26 cellular contexts compared by ENCODE assay signal in the genomic region with DNA sequence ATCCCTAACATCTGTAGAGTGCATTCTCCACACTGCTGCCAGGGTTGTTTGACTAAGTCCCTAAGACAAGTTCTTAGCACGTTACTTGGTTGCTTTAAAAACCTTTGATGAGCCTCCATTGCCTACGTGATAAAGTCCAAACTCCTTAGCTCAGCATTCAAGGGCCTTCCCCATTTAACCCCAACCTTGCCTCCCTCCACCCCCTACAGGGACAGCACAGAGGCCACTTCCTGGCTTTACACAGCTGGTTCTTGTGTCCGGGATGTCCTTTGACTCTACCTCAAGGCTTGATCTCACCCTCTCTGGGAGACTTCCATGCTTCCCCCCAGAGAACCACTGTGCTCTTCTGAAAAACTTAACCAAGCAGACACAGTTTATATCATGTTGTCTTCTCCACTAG. TPM values are rescaled to one million over a fixed set of nuclear protein-coding genes. Genes with fewer than 3 reads are reported as not detected.
DNase-seq lines count a peak whose midpoint lies in the region; ATAC-seq and TF ChIP-seq lines count a peak whose summit lies in the region.
"Had no signal": no experiment of that assay in that cellular context is flagged by ENCODE, and none has a peak within 500 bp of the region (broad histone marks: within the 10 kb centered on the region; RNA-seq: fewer than 3 reads in every experiment).

No MANE protein-coding gene starts in this region.

- no peak overlapping the region for H3K4me3 Mint-ChIP-seq in stimulated activated memory B cell treated with anti-CD40 and anti-IgM and Interleukin-4, amounts not matched to agents 10 μg/mL and 1 μg/mL and 100 μg/mL, for 72 hours
- H3K4me3 Mint-ChIP-seq: activated T-cell treated with anti-CD3 and anti-CD28 coated beads, Interleukin-2, amount 50 U/mL, for 24 hours; naive thymus-derived CD8-positive, alpha-beta T cell had no signal

- H3K36me3 ChIP-seq in HUES64 (ENCODE audit: insufficient read depth, low read length), result no peaks in the 10 kb centered on the region
- H3K36me3 ChIP-seq in hepatocyte (replicated peaks; ENCODE audit: insufficient read depth, low read depth), result no peaks in the 10 kb centered on the region
- H3K36me3 ChIP-seq: esophagus squamous epithelium, tibial artery had no signal

- no peak for TF ChIP-seq CTCF in hepatocyte (IDR thresholded peaks at IDR 0.05; ENCODE audit: poor library complexity)

- H3K27ac ChIP-seq in HUES64 (ENCODE audit: low read depth, low read length), result peak overlapping the region; percentile 79
- peak overlapping the region; percentile 78 for H3K27ac ChIP-seq in hepatocyte
- H3K27ac ChIP-seq: 22Rv1, body of pancreas, esophagus squamous epithelium, KMS-11, tibial artery had no signal

- H3K9me2 ChIP-seq in hepatocyte (replicated peaks; ENCODE audit: insufficient read depth), result no peaks in the 10 kb centered on the region

- WGBS in HUES64, result 29% methylated on average over 3 of the region's 3 CpGs
- WGBS in hepatocyte (ENCODE audit: low lambda C conversion rate, missing lambda C conversion rate), result 57% methylated on average over 3 of the region's 3 CpGs

- H3K9ac ChIP-seq in HUES64 (ENCODE audit: low read depth, low read length), result peak overlapping the region; percentile 3; the same call in 1 of the 2 replicates
- H3K9ac ChIP-seq: KMS-11 had no signal

- ATAC-seq in stimulated activated memory B cell treated with anti-CD40 and anti-IgM and Interleukin-4, amounts not matched to agents 10 μg/mL and 1 μg/mL and 100 μg/mL, for 72 hours, result peak; percentile 8
- ATAC-seq: activated naive CD4-positive, alpha-beta T cell treated with anti-CD3 and anti-CD28 coated beads, Interleukin-2, amount 50 U/mL, for 72 hours; body of pancreas; naive thymus-derived CD8-positive, alpha-beta T cell had no signal

- H3K27me3 ChIP-seq in HUES64 (ENCODE audit: insufficient read depth, low read length) (no peaks in the 10 kb centered on the region), hepatocyte (no peaks in the 10 kb centered on the region)
- H3K27me3 ChIP-seq: body of pancreas, esophagus squamous epithelium had no signal

- no peaks in the 10 kb centered on the region for H3K4me1 Mint-ChIP-seq in stimulated activated memory B cell treated with anti-CD40 and anti-IgM and Interleukin-4, amounts not matched to agents 10 μg/mL and 1 μg/mL and 100 μg/mL, for 72 hours

- H4K20me1 ChIP-seq in hepatocyte (ENCODE audit: insufficient read depth, poor library complexity, severe bottlenecking), result no peaks in the 10 kb centered on the region

- H2AFZ ChIP-seq in hepatocyte, result no peak overlapping the region

- no peaks in the 10 kb centered on the region for H3K9me3 ChIP-seq in HUES64 (ENCODE audit: insufficient read depth, low read depth, low read length)
- H3K9me3 ChIP-seq in hepatocyte (ENCODE audit: low read depth), result no peaks in the 10 kb centered on the region
- H3K9me3 ChIP-seq: body of pancreas, esophagus squamous epithelium, tibial artery had no signal

- no peak overlapping the region for H3K27ac Mint-ChIP-seq in stimulated activated memory B cell treated with anti-CD40 and anti-IgM and Interleukin-4, amounts not matched to agents 10 μg/mL and 1 μg/mL and 100 μg/mL, for 72 hours
- H3K27ac Mint-ChIP-seq: activated naive CD4-positive, alpha-beta T cell treated with anti-CD3 and anti-CD28 coated beads, Interleukin-2, amount 50 U/mL, for 72 hours; activated T-cell treated with anti-CD3 and anti-CD28 coated beads, Interleukin-2, amount 50 U/mL, for 24 hours; naive thymus-derived CD8-positive, alpha-beta T cell had no signal

- H3K36me3 Mint-ChIP-seq in stimulated activated memory B cell treated with anti-CD40 and anti-IgM and Interleukin-4, amounts not matched to agents 10 μg/mL and 1 μg/mL and 100 μg/mL, for 72 hours, result no peaks in the 10 kb centered on the region
- H3K36me3 Mint-ChIP-seq: activated naive CD4-positive, alpha-beta T cell treated with anti-CD3 and anti-CD28 coated beads, Interleukin-2, amount 50 U/mL, for 72 hours; naive thymus-derived CD8-positive, alpha-beta T cell had no signal

- H3K27me3 Mint-ChIP-seq in stimulated activated memory B cell treated with anti-CD40 and anti-IgM and Interleukin-4, amounts not matched to agents 10 μg/mL and 1 μg/mL and 100 μg/mL, for 72 hours, result peaks cover 43% of the 10 kb centered on the region

- H3K4me1 ChIP-seq in HUES64 (ENCODE audit: insufficient read depth, low read length) (peaks cover 60% of the 10 kb centered on the region), hepatocyte (ENCODE audit: insufficient read depth) (peaks cover 23% of the 10 kb centered on the region)

- no peaks in the 10 kb centered on the region for H3K9me3 Mint-ChIP-seq in stimulated activated memory B cell treated with anti-CD40 and anti-IgM and Interleukin-4, amounts not matched to agents 10 μg/mL and 1 μg/mL and 100 μg/mL, for 72 hours
- H3K9me3 Mint-ChIP-seq: activated naive CD4-positive, alpha-beta T cell treated with anti-CD3 and anti-CD28 coated beads, Interleukin-2, amount 50 U/mL, for 72 hours; activated T-cell treated with anti-CD3 and anti-CD28 coated beads, Interleukin-2, amount 50 U/mL, for 24 hours; naive thymus-derived CD8-positive, alpha-beta T cell had no signal

- no peaks in the 10 kb centered on the region for H3K79me2 ChIP-seq in hepatocyte

- DNase-seq in NCI-H146 (lab: John Stamatoyannopoulos, UW) (peak; percentile 20), NCI-H146 treated with DMSO at 0.1 percent for 48 hours (lab: John Stamatoyannopoulos, UW; ENCODE audit: unreplicated experiment) (no peak), hepatocyte (ENCODE audit: low spot score) (peak; percentile 22), HK-2 (ENCODE audit: unreplicated experiment) (no peak), NCI-H2107 treated with DMSO at 0.1 percent for 48 hours (lab: John Stamatoyannopoulos, UW; ENCODE audit: unreplicated experiment) (no peak), T-helper 1 cell (no peak)
- DNase-seq: activated T-cell treated with anti-CD3 and anti-CD28 coated beads, Interleukin-2, amount 50 U/mL, for 24 hours; body of pancreas; esophagus squamous epithelium; GF-D8; HCEC 1CT; mammary epithelial cell; naive thymus-derived CD8-positive, alpha-beta T cell; NCI-H2081; NCI-H524; retina; Right ventricle myocardium superior; stimulated activated CD4-positive, alpha-beta T cell treated with anti-CD3 and anti-CD28 coated beads, Interleukin-12 subunit alpha, Interleukin-12 subunit beta, amount 100 ng/mL, for 4 hours; tibial artery had no signal

- peak overlapping the region; percentile 26 for H3K4me2 ChIP-seq in hepatocyte
- H3K4me2 ChIP-seq: KMS-11 had no signal

- H3K4me3 ChIP-seq in HUES64 (ENCODE audit: low read length), result no peak overlapping the region
- no peak overlapping the region for H3K4me3 ChIP-seq in hepatocyte
- H3K4me3 ChIP-seq: body of pancreas, esophagus squamous epithelium, tibial artery had no signal

RNA-seq across cellular contexts. Expression of gene FAM240B, which starts 29.4 kb away (rescaled TPM):
- polyA plus RNA-seq in HUES64 (2013, experiment 1 of 2), result not detected
- polyA plus RNA-seq in HUES64 (2013, experiment 2 of 2), result not detected
- not detected in 2 replicates for total RNA-seq in hepatocyte
- not detected in 2 replicates for polyA plus RNA-seq in hepatocyte
- total RNA-seq: activated naive CD4-positive, alpha-beta T cell treated with anti-CD3 and anti-CD28 coated beads, Interleukin-2, amount 50 U/mL, for 72 hours; body of pancreas; esophagus squamous epithelium; glomerular endothelial cell; mammary epithelial cell; naive thymus-derived CD8-positive, alpha-beta T cell; Right ventricle myocardium superior had no signal
- polyA plus RNA-seq: BJ; mammary epithelial cell; naive thymus-derived CD8-positive, alpha-beta T cell had no signal

Comparison
In these comparisons a context has a peak if more than half of its experiments do, and no peak if none do; other contexts are left out.
1. DNase-seq: peak in NCI-H146 (single experiment) and hepatocyte (single experiment); none in NCI-H146 treated with DMSO at 0.1 percent for 48 hours (single experiment), HK-2 (single experiment), NCI-H2107 treated with DMSO at 0.1 percent for 48 hours (single experiment) and T-helper 1 cell (0 of 5).